In the genomic region with DNA sequence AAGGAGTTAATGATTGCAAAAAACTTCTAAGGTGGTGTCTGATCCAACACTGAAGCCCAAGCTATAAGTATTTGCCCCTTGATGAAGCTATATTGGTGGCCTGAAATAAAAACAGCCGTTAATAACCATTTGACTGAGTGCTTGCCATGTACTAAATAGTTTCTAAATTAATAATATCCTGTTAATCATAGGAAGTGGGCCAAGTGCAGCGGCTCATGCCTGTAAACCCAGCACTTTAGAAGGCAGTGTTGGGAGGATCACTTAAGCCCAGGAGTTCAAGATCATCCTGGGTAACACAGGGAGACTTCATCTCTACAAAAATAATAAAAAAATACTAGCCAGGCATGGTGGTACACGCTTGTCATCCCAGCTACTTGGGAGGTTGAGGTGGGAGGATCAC, we compare ENCODE assay signal across 17 cellular contexts. TPM values are rescaled to one million over a fixed set of nuclear protein-coding genes. Genes with fewer than 3 reads are reported as not detected.
A peak's percentile ranks its signal among the peaks of the same experiment; 100 is the strongest.
DNase-seq lines count a peak whose midpoint lies in the region; ATAC-seq, FAIRE-seq and TF ChIP-seq lines count a peak whose summit lies in the region.
"Had no signal": no experiment of that assay in that cellular context is flagged by ENCODE, and none has a peak within 500 bp of the region (broad histone marks: within the 10 kb centered on the region; RNA-seq: fewer than 3 reads in every experiment).

No MANE protein-coding gene starts in this region.

- H3K4me3 ChIP-seq in astrocyte (ENCODE audit: insufficient read depth, low read depth, low read length) = no peak overlapping the region
- no peak overlapping the region for H3K4me3 ChIP-seq in foreskin fibroblast (ENCODE audit: low read depth in 1 of 2, low read length in 2 of 2)
- H3K4me3 ChIP-seq: A549, K562 had no signal

- no peaks in the 10 kb centered on the region for H3K9me3 ChIP-seq in astrocyte (ENCODE audit: insufficient read depth, low read depth, low read length)
- H3K9me3 ChIP-seq: BE2C had no signal

- H3K4me2 ChIP-seq in astrocyte (ENCODE audit: low read length) = no peak overlapping the region
- H3K4me2 ChIP-seq: A549 had no signal

- H3K36me3 Mint-ChIP-seq in astrocyte (ENCODE audit: low read depth, unreplicated experiment) = no peaks in the 10 kb centered on the region
- H3K36me3 Mint-ChIP-seq: CD4-positive, alpha-beta memory T cell had no signal

- H4K20me1 ChIP-seq in astrocyte (ENCODE audit: insufficient read depth, low read length) = no peaks in the 10 kb centered on the region

- DNase-seq in ELR (ENCODE audit: low read depth) = peak; percentile 58
- peak; percentile 1 for DNase-seq in HT1080 (ENCODE audit: low read depth)
- no peak for DNase-seq in astrocyte (ENCODE audit: low read depth)
- peak; percentile 19 to 40 for DNase-seq in foreskin fibroblast
- no peak for DNase-seq in UCSD-AML1 (lab: John Stamatoyannopoulos, UW; ENCODE audit: unreplicated experiment)
- DNase-seq: BE2C; CD4-positive, alpha-beta memory T cell; DMS79; GF-D8 had no signal

- H3K27me3 ChIP-seq in astrocyte (ENCODE audit: insufficient read depth, low read length) = no peaks in the 10 kb centered on the region
- H3K27me3 ChIP-seq: BE2C had no signal

- H2AFZ ChIP-seq in astrocyte (ENCODE audit: low read depth, low read length) = no peak overlapping the region

- H3K4me3 Mint-ChIP-seq in astrocyte (ENCODE audit: unreplicated experiment) = no peak overlapping the region
- H3K4me3 Mint-ChIP-seq: CD4-positive, alpha-beta memory T cell had no signal

- no peak for ATAC-seq in HG03432 (IDR thresholded peaks at IDR 0.05; ENCODE audit: unreplicated experiment)
- ATAC-seq in GM21360 (IDR thresholded peaks at IDR 0.05; ENCODE audit: unreplicated experiment) = no peak
- ATAC-seq in GM18867 (IDR thresholded peaks at IDR 0.05; ENCODE audit: unreplicated experiment) = no peak
- ATAC-seq: A549, HCT116, K562 had no signal

- H3K36me3 ChIP-seq in astrocyte (ENCODE audit: insufficient read depth, low read length) = no peaks in the 10 kb centered on the region
- H3K36me3 ChIP-seq: BE2C had no signal

- H3K4me1 Mint-ChIP-seq in astrocyte (ENCODE audit: low read depth, unreplicated experiment) = peaks cover 3% of the 10 kb centered on the region
- H3K4me1 Mint-ChIP-seq: CD4-positive, alpha-beta memory T cell had no signal

- H3K4me1 ChIP-seq in astrocyte (ENCODE audit: insufficient read depth, low read length) = peaks cover 8% of the 10 kb centered on the region
- H3K4me1 ChIP-seq: BE2C had no signal

- H3K27me3 Mint-ChIP-seq in astrocyte (ENCODE audit: low read depth, unreplicated experiment) = no peaks in the 10 kb centered on the region
- H3K27me3 Mint-ChIP-seq: CD4-positive, alpha-beta memory T cell had no signal

- peak; percentile 76 for FAIRE-seq in astrocyte (lab: Jason Lieb, UNC)
- FAIRE-seq: K562 had no signal

- no peak overlapping the region for H3K9ac ChIP-seq in astrocyte (ENCODE audit: low read length)

- H3K9me3 Mint-ChIP-seq in astrocyte (ENCODE audit: unreplicated experiment) = no peaks in the 10 kb centered on the region

- H3K27ac ChIP-seq in astrocyte (ENCODE audit: low read depth, low read length) = no peak overlapping the region
- H3K27ac ChIP-seq: A549, C4-2B, HL-60 had no signal

- H3K79me2 ChIP-seq in astrocyte (ENCODE audit: insufficient read depth, low read length) = no peaks in the 10 kb centered on the region

- TF ChIP-seq CTCF in astrocyte (IDR thresholded peaks at IDR 0.05; ENCODE audit: insufficient read depth, low read depth, low read length) (no peak), foreskin fibroblast (IDR thresholded peaks at IDR 0.05; ENCODE audit: low read depth, low read length) (no peak)

- no peak overlapping the region for H3K27ac Mint-ChIP-seq in astrocyte (ENCODE audit: unreplicated experiment)

RNA-seq across cellular contexts. Expression of gene NDP, which starts 8.3 kb away (rescaled TPM):
- not detected in 2 replicates for total RNA-seq in HT1080 (2014; rRNA removed; shearing (Covaris generic))
- polyA plus RNA-seq in HT1080 (2015; cell fraction: cytosol; rRNA removed) = not detected in 2 replicates
- polyA plus RNA-seq in HT1080 (2015; cell fraction: nucleus; rRNA removed) = not detected in 2 replicates
- not detected in 2 replicates for total RNA-seq in astrocyte
- total RNA-seq: CD4-positive, alpha-beta memory T cell; K562 had no signal
- polyA plus RNA-seq: A549; CD4-positive, alpha-beta memory T cell; K562 had no signal

Comparison
In these comparisons a context has a peak if more than half of its experiments do, and no peak if none do; other contexts are left out.
1. DNase-seq: peak in ELR (single experiment), HT1080 (single experiment) and foreskin fibroblast (2 of 2); none in astrocyte (single experiment) and UCSD-AML1 (single experiment).